Comparison of ENCODE assay signal across 16 cellular contexts in genomic region chr13:45398862-45399261, GRCh38. TPM values are rescaled to one million over a fixed set of nuclear protein-coding genes. Genes with fewer than 3 reads are reported as not detected.
DNase-seq lines count a peak whose midpoint lies in the region; ATAC-seq and TF ChIP-seq lines count a peak whose summit lies in the region.
"Had no signal": no experiment of that assay in that cellular context is flagged by ENCODE, and none has a peak within 500 bp of the region (broad histone marks: within the 10 kb centered on the region; RNA-seq: fewer than 3 reads in every experiment).

No MANE protein-coding gene starts in this region.

- TF ChIP-seq CTCF in activated CD8-positive, alpha-beta T cell treated with anti-CD3 and anti-CD28 coated beads for 36 hours (IDR thresholded peaks at IDR 0.05): no peak
- TF ChIP-seq CTCF in breast epithelium (IDR thresholded peaks at IDR 0.05) (no peak), gastroesophageal sphincter (IDR thresholded peaks at IDR 0.05) (no peak)

- H3K36me3 ChIP-seq in breast epithelium (no peaks in the 10 kb centered on the region), gastroesophageal sphincter (peaks cover 0 to 72% of the 10 kb centered on the region in 2 donors)

- peaks cover 47% of the 10 kb centered on the region for H3K36me3 Mint-ChIP-seq in activated CD8-positive, alpha-beta T cell treated with anti-CD3 and anti-CD28 coated beads for 36 hours (ENCODE audit: low read depth)

- H3K9me3 ChIP-seq in breast epithelium: no peaks in the 10 kb centered on the region
- no peaks in the 10 kb centered on the region for H3K9me3 ChIP-seq in gastroesophageal sphincter
- H3K9me3 ChIP-seq: esophagus squamous epithelium, heart right ventricle had no signal

- H3K27ac Mint-ChIP-seq in activated CD8-positive, alpha-beta T cell treated with anti-CD3 and anti-CD28 coated beads for 36 hours: peak overlapping the region; percentile 85

- H3K4me3 ChIP-seq in breast epithelium (no peak overlapping the region), gastroesophageal sphincter (no peak overlapping the region)
- H3K4me3 ChIP-seq: esophagus squamous epithelium, heart right ventricle, smooth muscle cell had no signal

- CTCF ChIA-PET in activated CD8-positive, alpha-beta T cell treated with anti-CD3 and anti-CD28 coated beads for 36 hours (lab: Charles Lee): interaction anchor here (0.8 to 2.8 kb wide), 5 partner anchors 8 to 67 kb away, joined by 3 to 18 read pairs (median 3); no protein-coding TSS in a partner anchor

- H3K27ac ChIP-seq in breast epithelium (no peak overlapping the region), gastroesophageal sphincter (no peak overlapping the region)
- H3K27ac ChIP-seq: esophagus squamous epithelium had no signal

- H3K27me3 ChIP-seq in breast epithelium (no peaks in the 10 kb centered on the region), gastroesophageal sphincter (no peaks in the 10 kb centered on the region)
- H3K27me3 ChIP-seq: esophagus squamous epithelium, heart right ventricle had no signal

- no peaks in the 10 kb centered on the region for H3K27me3 Mint-ChIP-seq in activated CD8-positive, alpha-beta T cell treated with anti-CD3 and anti-CD28 coated beads for 36 hours

- H3K9me3 Mint-ChIP-seq in activated CD8-positive, alpha-beta T cell treated with anti-CD3 and anti-CD28 coated beads for 36 hours: no peaks in the 10 kb centered on the region

- TF ChIP-seq POLR2A in breast epithelium (IDR thresholded peaks at IDR 0.05): no peak
- TF ChIP-seq POLR2A in gastroesophageal sphincter (IDR thresholded peaks at IDR 0.05): no peak

- no peak overlapping the region for H3K4me3 Mint-ChIP-seq in activated CD8-positive, alpha-beta T cell treated with anti-CD3 and anti-CD28 coated beads for 36 hours

- ATAC-seq in activated CD8-positive, alpha-beta T cell treated with anti-CD3 and anti-CD28 coated beads for 36 hours: peak; percentile 55
- ATAC-seq in gastroesophageal sphincter: no peak
- ATAC-seq in Right ventricle myocardium inferior: no peak
- ATAC-seq: heart right ventricle had no signal

- peak; percentile 23 for DNase-seq in stimulated activated naive CD4-positive, alpha-beta T cell treated with Interleukin-2 at 50 U/mL for 16 hours (lab: John Stamatoyannopoulos, UW)
- DNase-seq in stimulated activated naive CD4-positive, alpha-beta T cell (lab: John Stamatoyannopoulos, UW): no peak
- DNase-seq in activated CD8-positive, alpha-beta T cell treated with anti-CD3 and anti-CD28 coated beads for 36 hours: peak; percentile 78
- DNase-seq in central memory CD4-positive, alpha-beta T cell: peak; percentile 66
- DNase-seq in breast epithelium (ENCODE audit: low spot score in 2 of 2) (no peak), Right ventricle myocardium inferior (ENCODE audit: missing footprints) (no peak), D341Med (ENCODE audit: low spot score) (no peak)
- DNase-seq: AML-193, anterior cingulate cortex, cortex of kidney, esophagus squamous epithelium, heart right ventricle, NCI-H1694 treated with DMSO at 0.1 percent for 48 hours, NCI-H524 had no signal

- H3K4me1 ChIP-seq in breast epithelium: no peaks in the 10 kb centered on the region
- peaks cover 0 to 36% (median 0%) of the 10 kb centered on the region in 3 donors for H3K4me1 ChIP-seq in gastroesophageal sphincter

- no peak for TF ChIP-seq EP300 in gastroesophageal sphincter (IDR thresholded peaks at IDR 0.05)

- peaks cover 61% of the 10 kb centered on the region for H3K4me1 Mint-ChIP-seq in activated CD8-positive, alpha-beta T cell treated with anti-CD3 and anti-CD28 coated beads for 36 hours (ENCODE audit: low read depth)

- WGBS in gastroesophageal sphincter (ENCODE audit: low coverage in 1 of 2), 2 donors: 71 to 90% methylated on average over 3 to 4 of the region's 4 CpGs

- intact Hi-C loops in activated CD8-positive, alpha-beta T cell treated with anti-CD3 and anti-CD28 coated beads for 36 hours (cut with micrococcal nuclease): loop anchor here (5.0 kb wide), 1 partner anchor 73 kb away; no protein-coding TSS in a partner anchor
- intact Hi-C loops in breast epithelium (cut with DNase I; ENCODE audit: low total_unique reads): no loop called here
- intact Hi-C loops in Right ventricle myocardium inferior (cut with DNase I): loop anchor here (5.0 kb wide), 1 partner anchor 83 kb away; no protein-coding TSS in a partner anchor

- POLR2A ChIA-PET in activated CD8-positive, alpha-beta T cell treated with anti-CD3 and anti-CD28 coated beads for 36 hours (lab: Charles Lee): interaction anchor here (1.4 to 2.1 kb wide), 2 partner anchors 11 to 58 kb away, joined by 5 to 9 read pairs; partner anchors contain the start of gene TPT1

RNA-seq across cellular contexts. Expression of gene SLC25A30, which starts 19.3 kb away (rescaled TPM):
- 10 to 100 TPM; 18.9 to 21.2 TPM for total RNA-seq in activated CD8-positive, alpha-beta T cell treated with anti-CD3 and anti-CD28 coated beads for 36 hours
- total RNA-seq in breast epithelium (10 to 100 TPM; 11.7 to 20.3 (median 14.4) TPM), gastroesophageal sphincter (10 to 100 TPM in 3 of 4 donors, 1 to 10 TPM in 1; 7.4 to 16.3 (median 13.1) TPM), Right ventricle myocardium inferior (150 TPM)

RNA-seq across cellular contexts. Expression of gene TPT1, which starts 57.9 kb away (rescaled TPM):
- 1,000 to 10,000 TPM; 3,533 to 3,563 TPM for total RNA-seq in activated CD8-positive, alpha-beta T cell treated with anti-CD3 and anti-CD28 coated beads for 36 hours
- 1,000 to 10,000 TPM; 3,213 to 3,932 (median 3,461) TPM for total RNA-seq in breast epithelium
- 1,000 to 10,000 TPM; 1,925 to 3,753 (median 2,929) TPM for total RNA-seq in gastroesophageal sphincter
- total RNA-seq in Right ventricle myocardium inferior: 4,733 TPM

Comparison
In these comparisons a context has a peak if more than half of its experiments do, and no peak if none do; other contexts are left out.
1. DNase-seq: peak in stimulated activated naive CD4-positive, alpha-beta T cell treated with Interleukin-2 at 50 U/mL for 16 hours (single experiment), activated CD8-positive, alpha-beta T cell treated with anti-CD3 and anti-CD28 coated beads for 36 hours (single experiment) and central memory CD4-positive, alpha-beta T cell (single experiment); none in stimulated activated naive CD4-positive, alpha-beta T cell (0 of 6), breast epithelium (0 of 2), Right ventricle myocardium inferior (single experiment) and D341Med (single experiment).